12 cellular contexts compared by ENCODE assay signal in the genomic region with DNA sequence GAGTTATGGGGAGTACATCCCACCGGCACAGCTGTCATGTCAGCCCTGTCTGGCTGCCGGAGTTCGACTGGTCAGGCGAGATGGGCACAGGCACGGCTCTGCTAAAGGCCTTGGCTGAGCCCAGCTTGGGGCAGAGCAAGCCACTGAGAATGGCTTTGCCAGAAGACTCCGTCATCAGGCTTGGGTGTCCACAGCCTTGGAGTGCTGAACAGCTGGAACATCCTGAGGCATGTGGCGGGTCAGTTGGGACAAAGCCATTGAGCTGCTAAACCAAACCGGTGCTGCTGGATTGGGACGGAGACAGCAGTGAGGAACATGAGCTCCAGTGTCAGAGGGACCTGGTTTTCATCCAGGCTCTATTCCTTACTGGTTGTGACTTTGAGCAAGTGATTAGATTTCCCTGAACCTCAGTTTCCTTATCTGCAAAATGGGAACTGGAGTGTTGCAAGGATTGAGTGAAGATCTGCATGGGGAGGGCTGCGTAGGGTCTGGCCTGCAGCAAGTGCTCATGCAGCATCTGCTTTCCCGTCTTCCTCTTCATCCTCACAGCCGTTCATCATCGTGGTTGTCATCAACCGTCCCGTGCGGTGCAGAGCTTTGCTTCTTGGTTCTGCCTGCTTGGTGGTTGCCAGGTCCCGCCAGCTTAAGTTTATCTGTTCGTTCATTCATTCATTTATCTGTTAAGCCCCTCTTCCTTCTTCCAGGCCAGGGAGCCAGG.
DNase-seq lines count a peak whose midpoint lies in the region; FAIRE-seq and TF ChIP-seq lines count a peak whose summit lies in the region.
"Had no signal": no experiment of that assay in that cellular context is flagged by ENCODE, and none has a peak within 500 bp of the region (broad histone marks: within the 10 kb centered on the region; RNA-seq: fewer than 3 reads in every experiment).

No MANE protein-coding gene starts in this region.

- H3K4me3 Mint-ChIP-seq in astrocyte (ENCODE audit: unreplicated experiment): no peak overlapping the region

- DNase-seq in AG20443 (ENCODE audit: low spot score): peak; percentile 50
- no peak for DNase-seq in astrocyte (ENCODE audit: low read depth)
- DNase-seq in left ventricle myocardium inferior: peak; percentile 86
- DNase-seq in posterior vena cava (ENCODE audit: low spot score): peak; percentile 87
- DNase-seq in NCI-H748 (lab: John Stamatoyannopoulos, UW; ENCODE audit: unreplicated experiment): no peak
- no peak for DNase-seq in effector memory CD4-positive, alpha-beta T cell
- DNase-seq in SW480 (ENCODE audit: low spot score): no peak
- DNase-seq in PC-9: no peak
- DNase-seq: BE2C, NCI-H1105, retina had no signal

- no peaks in the 10 kb centered on the region for H3K9me2 ChIP-seq in PC-9 (ENCODE audit: insufficient read depth)

- peaks cover 24% of the 10 kb centered on the region for H4K20me1 ChIP-seq in astrocyte (ENCODE audit: insufficient read depth, low read length)
- H4K20me1 ChIP-seq in PC-9 (ENCODE audit: insufficient read depth): no peaks in the 10 kb centered on the region

- H3K36me3 ChIP-seq in astrocyte (ENCODE audit: insufficient read depth, low read length) (no peaks in the 10 kb centered on the region), left ventricle myocardium inferior (peaks cover 7% of the 10 kb centered on the region), PC-9 (ENCODE audit: low read depth) (no peaks in the 10 kb centered on the region)
- no peaks in the 10 kb centered on the region for H3K36me3 ChIP-seq in effector memory CD4-positive, alpha-beta T cell (ENCODE audit: control insufficient read depth, insufficient read depth, low read length)
- H3K36me3 ChIP-seq: BE2C had no signal

- no peaks in the 10 kb centered on the region for H3K9me3 ChIP-seq in astrocyte (ENCODE audit: insufficient read depth, low read depth, low read length)
- no peaks in the 10 kb centered on the region for H3K9me3 ChIP-seq in left ventricle myocardium inferior (replicated peaks)
- no peaks in the 10 kb centered on the region for H3K9me3 ChIP-seq in effector memory CD4-positive, alpha-beta T cell (ENCODE audit: control insufficient read depth, low read length)
- H3K9me3 ChIP-seq in PC-9 (ENCODE audit: insufficient read depth, low read depth): no peaks in the 10 kb centered on the region
- H3K9me3 ChIP-seq: BE2C, tibial artery had no signal

- intact Hi-C loops in left ventricle myocardium inferior (cut with micrococcal nuclease): no loop called here
- intact Hi-C loops in posterior vena cava (cut with DNase I): no loop called here
- intact Hi-C loops in PC-9 (cut with micrococcal nuclease; ENCODE audit: unreplicated experiment): no loop called here

- no peaks in the 10 kb centered on the region for H3K9me3 Mint-ChIP-seq in astrocyte (ENCODE audit: unreplicated experiment)

- H3K27me3 ChIP-seq in astrocyte (ENCODE audit: insufficient read depth, low read length): no peaks in the 10 kb centered on the region
- H3K27me3 ChIP-seq in left ventricle myocardium inferior (ENCODE audit: low read depth): no peaks in the 10 kb centered on the region
- no peaks in the 10 kb centered on the region for H3K27me3 ChIP-seq in effector memory CD4-positive, alpha-beta T cell (replicated peaks; ENCODE audit: control insufficient read depth, insufficient read depth, low read length, poor library complexity, severe bottlenecking)
- H3K27me3 ChIP-seq in PC-9 (ENCODE audit: insufficient read depth, low read depth): no peaks in the 10 kb centered on the region
- H3K27me3 ChIP-seq: BE2C, tibial artery had no signal

- POLR2A ChIA-PET in PC-9 (lab: Charles Lee; ENCODE audit: unreplicated experiment): no interaction called here

- H3K79me2 ChIP-seq in astrocyte (ENCODE audit: insufficient read depth, low read length) (peaks cover 2% of the 10 kb centered on the region), PC-9 (ENCODE audit: low read depth) (no peaks in the 10 kb centered on the region)

- peaks cover 4% of the 10 kb centered on the region for H3K36me3 Mint-ChIP-seq in astrocyte (ENCODE audit: low read depth, unreplicated experiment)

- BruUV-seq in PC-9 (replicated peaks; lab: Mats Ljungman, UMichigan): no TSS peak

- FAIRE-seq in astrocyte (lab: Jason Lieb, UNC): no peak

- H3K27me3 Mint-ChIP-seq in astrocyte (ENCODE audit: low read depth, unreplicated experiment): peaks cover 4% of the 10 kb centered on the region

- H2AFZ ChIP-seq in astrocyte (ENCODE audit: low read depth, low read length) (no peak overlapping the region), PC-9 (no peak overlapping the region)

- H3K27ac ChIP-seq in astrocyte (ENCODE audit: low read depth, low read length): no peak overlapping the region
- H3K27ac ChIP-seq in left ventricle myocardium inferior (replicated peaks): peak overlapping the region; percentile 93
- no peak overlapping the region for H3K27ac ChIP-seq in effector memory CD4-positive, alpha-beta T cell (ENCODE audit: insufficient read depth, low read length, poor library complexity, severe bottlenecking)
- no peak overlapping the region for H3K27ac ChIP-seq in PC-9
- H3K27ac ChIP-seq: tibial artery had no signal

- H3K4me3 ChIP-seq in astrocyte (ENCODE audit: insufficient read depth, low read depth, low read length) (no peak overlapping the region), left ventricle myocardium inferior (peak overlapping the region; percentile 1), PC-9 (no peak overlapping the region)
- no peak overlapping the region for H3K4me3 ChIP-seq in effector memory CD4-positive, alpha-beta T cell (ENCODE audit: insufficient read depth, low read depth, low read length, poor library complexity, severe bottlenecking)
- H3K4me3 ChIP-seq: tibial artery had no signal

- H3K4me2 ChIP-seq in astrocyte (ENCODE audit: low read length) (peak overlapping the region; percentile 23), PC-9 (no peak overlapping the region)

- H3K9ac ChIP-seq in astrocyte (ENCODE audit: low read length): peak overlapping the region; percentile 2

- H3K4me1 Mint-ChIP-seq in astrocyte (ENCODE audit: low read depth, unreplicated experiment): peaks cover 27% of the 10 kb centered on the region

- H3K4me1 ChIP-seq in astrocyte (ENCODE audit: insufficient read depth, low read length) (peaks cover 23% of the 10 kb centered on the region), left ventricle myocardium inferior (peaks cover 94% of the 10 kb centered on the region), PC-9 (replicated peaks; ENCODE audit: insufficient read depth) (peaks cover 5% of the 10 kb centered on the region; the same call in 1 of the 2 replicates)
- no peaks in the 10 kb centered on the region for H3K4me1 ChIP-seq in effector memory CD4-positive, alpha-beta T cell (ENCODE audit: control insufficient read depth, insufficient read depth, low read length, poor library complexity, severe bottlenecking)

- no peaks in the 10 kb centered on the region for H3F3A ChIP-seq in PC-9 (ENCODE audit: insufficient read depth, low read depth)

- CTCF ChIA-PET in PC-9 (lab: Charles Lee): no interaction called here

- TF ChIP-seq CTCF in astrocyte (IDR thresholded peaks at IDR 0.05; ENCODE audit: insufficient read depth, low read depth, low read length) (no peak), left ventricle myocardium inferior (IDR thresholded peaks at IDR 0.05; ENCODE audit: borderline replicate concordance) (no peak), PC-9 (conservative IDR thresholded peaks at IDR 0.05) (no peak)

- H3K27ac Mint-ChIP-seq in astrocyte (ENCODE audit: unreplicated experiment): peak overlapping the region; percentile 47

Comparison
In these comparisons a context has a peak if more than half of its experiments do, and no peak if none do; other contexts are left out.
1. DNase-seq: peak in AG20443 (single experiment), left ventricle myocardium inferior (single experiment) and posterior vena cava (single experiment); none in astrocyte (single experiment), NCI-H748 (single experiment), effector memory CD4-positive, alpha-beta T cell (0 of 3), SW480 (single experiment) and PC-9 (0 of 2).